28 cellular contexts compared by ENCODE assay signal in the genomic region with DNA sequence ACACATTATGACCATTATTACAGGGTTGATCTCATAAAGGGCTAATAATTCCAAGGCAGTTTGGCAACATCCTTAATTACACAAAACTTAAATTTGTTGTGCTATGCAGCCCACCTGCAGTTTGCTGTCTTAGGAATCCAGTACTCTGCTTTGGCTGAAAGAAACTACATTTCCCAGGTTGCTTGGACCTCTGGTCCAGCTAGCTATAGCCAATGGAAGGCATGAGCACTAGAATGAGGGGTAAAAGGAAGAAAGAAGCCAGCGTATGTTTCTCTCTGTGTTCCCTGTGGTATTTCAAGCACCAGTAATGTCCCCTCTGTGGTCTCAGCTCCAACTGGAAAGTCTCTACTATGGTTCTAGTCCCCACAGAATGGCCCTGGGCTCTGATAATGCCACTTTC.
"Had no signal": no experiment of that assay in that cellular context is flagged by ENCODE, and none has a peak within 500 bp of the region (broad histone marks: within the 10 kb centered on the region; RNA-seq: fewer than 3 reads in every experiment).

No MANE protein-coding gene starts in this region.

- H3K9me3 Mint-ChIP-seq: activated B cell treated with CpG ODN at 0.5 μM for 24 hours; activated CD8-positive, alpha-beta T cell treated with anti-CD3 and anti-CD28 coated beads for 36 hours; activated naive CD4-positive, alpha-beta T cell treated with anti-CD3 and anti-CD28 coated beads for 36 hours; natural killer cell treated with Interleukin-12 subunit alpha and Interleukin-12 subunit beta and Interleukin-15 and Interleukin-18, amount 100 ng/mL, for 72 hours; stimulated activated effector memory CD8-positive, alpha-beta T cell treated with anti-CD3 and anti-CD28 coated beads, Interleukin-12 subunit alpha, Interleukin-12 subunit beta, amount 100 ng/mL, for 72 hours; stimulated activated naive CD8-positive, alpha-beta T cell treated with anti-CD3 and anti-CD28 coated beads, Interleukin-15, amount 100 ng/mL, for 72 hours had no signal

- H3K4me1 ChIP-seq: adrenal gland, body of pancreas, esophagus muscularis mucosa, lower lobe of right lung, right lobe of liver had no signal

- H3K27me3 ChIP-seq: adrenal gland, body of pancreas, esophagus muscularis mucosa, heart right ventricle, left lung, right lobe of liver had no signal

- ATAC-seq: activated CD8-positive, alpha-beta T cell treated with anti-CD3 and anti-CD28 coated beads for 36 hours; body of pancreas; left lung; lower lobe of right lung; natural killer cell treated with Interleukin-12 subunit alpha and Interleukin-12 subunit beta and Interleukin-15 and Interleukin-18, amount 100 ng/mL, for 72 hours; right lobe of liver; SK-N-SH treated with all-trans-retinoic acid at 6 μM for 48 hours; stimulated activated effector memory CD8-positive, alpha-beta T cell treated with anti-CD3 and anti-CD28 coated beads, Interleukin-12 subunit alpha, Interleukin-12 subunit beta, amount 100 ng/mL, for 72 hours; stimulated activated naive CD8-positive, alpha-beta T cell treated with anti-CD3 and anti-CD28 coated beads, Interleukin-15, amount 100 ng/mL, for 72 hours; T-helper 17 cell had no signal

- H3K36me3 ChIP-seq: adrenal gland, esophagus muscularis mucosa, heart right ventricle, left lung, lower lobe of right lung, right lobe of liver had no signal

- H3K27me3 Mint-ChIP-seq: progenitor cell of endocrine pancreas had no signal

- H3K4me3 Mint-ChIP-seq: activated B cell treated with CpG ODN at 0.5 μM for 24 hours; activated CD8-positive, alpha-beta T cell treated with anti-CD3 and anti-CD28 coated beads for 36 hours; activated naive CD4-positive, alpha-beta T cell treated with anti-CD3 and anti-CD28 coated beads for 36 hours; activated naive CD8-positive, alpha-beta T cell treated with anti-CD3 and anti-CD28 coated beads for 36 hours; natural killer cell treated with Interleukin-12 subunit alpha and Interleukin-12 subunit beta and Interleukin-15 and Interleukin-18, amount 100 ng/mL, for 72 hours; stimulated activated effector memory CD8-positive, alpha-beta T cell treated with anti-CD3 and anti-CD28 coated beads, Interleukin-12 subunit alpha, Interleukin-12 subunit beta, amount 100 ng/mL, for 72 hours; stimulated activated naive CD8-positive, alpha-beta T cell treated with anti-CD3 and anti-CD28 coated beads, Interleukin-15, amount 100 ng/mL, for 72 hours; T-helper 17 cell had no signal

- DNase-seq: activated B cell treated with CpG ODN at 0.5 μM for 24 hours; activated CD4-positive, alpha-beta T cell treated with anti-CD3 and anti-CD28 coated beads, Interleukin-2, amount 50 U/mL, for 1 hour; activated CD8-positive, alpha-beta T cell treated with anti-CD3 and anti-CD28 coated beads for 36 hours; activated effector memory CD4-positive, alpha-beta T cell treated with Interleukin-2 at 50 U/mL for 16 hours; activated naive CD4-positive, alpha-beta T cell treated with anti-CD3 and anti-CD28 coated beads for 36 hours; activated naive CD8-positive, alpha-beta T cell treated with anti-CD3 and anti-CD28 coated beads for 36 hours; adrenal gland; aorta; body of pancreas; dermis blood vessel endothelial cell; effector CD4-positive, alpha-beta T cell; foreskin melanocyte; heart right ventricle; kidney glomerular epithelial cell; lower lobe of right lung; mesenchymal stem cell; right lobe of liver; stimulated activated CD4-positive, alpha-beta T cell treated with anti-CD3 and anti-CD28 coated beads, Interleukin-12 subunit alpha, Interleukin-12 subunit beta, amount 100 ng/mL, for 4 hours; stimulated activated CD4-positive, alpha-beta T cell treated with anti-CD3 and anti-CD28 coated beads, Interleukin-4, amount 100 ng/mL, for 24 hours; stimulated activated naive CD8-positive, alpha-beta T cell treated with anti-CD3 and anti-CD28 coated beads, Interleukin-15, amount 100 ng/mL, for 72 hours; substantia nigra; T-helper 17 cell had no signal

- H3K4me1 Mint-ChIP-seq: activated naive CD8-positive, alpha-beta T cell treated with anti-CD3 and anti-CD28 coated beads for 36 hours; stimulated activated effector memory CD8-positive, alpha-beta T cell treated with anti-CD3 and anti-CD28 coated beads, Interleukin-12 subunit alpha, Interleukin-12 subunit beta, amount 100 ng/mL, for 72 hours; stimulated activated naive CD8-positive, alpha-beta T cell treated with anti-CD3 and anti-CD28 coated beads, Interleukin-15, amount 100 ng/mL, for 72 hours; T-helper 17 cell had no signal

- H3K36me3 Mint-ChIP-seq: activated naive CD8-positive, alpha-beta T cell treated with anti-CD3 and anti-CD28 coated beads for 36 hours; natural killer cell treated with Interleukin-12 subunit alpha and Interleukin-12 subunit beta and Interleukin-15 and Interleukin-18, amount 100 ng/mL, for 72 hours; stimulated activated effector memory CD8-positive, alpha-beta T cell treated with anti-CD3 and anti-CD28 coated beads, Interleukin-12 subunit alpha, Interleukin-12 subunit beta, amount 100 ng/mL, for 72 hours had no signal

- H3K4me3 ChIP-seq: adrenal gland, body of pancreas, esophagus muscularis mucosa, heart right ventricle, left lung, lower lobe of right lung, right lobe of liver had no signal

- H3K27ac Mint-ChIP-seq: activated B cell treated with CpG ODN at 0.5 μM for 24 hours; activated CD8-positive, alpha-beta T cell treated with anti-CD3 and anti-CD28 coated beads for 36 hours; activated naive CD4-positive, alpha-beta T cell treated with anti-CD3 and anti-CD28 coated beads for 36 hours; activated naive CD8-positive, alpha-beta T cell treated with anti-CD3 and anti-CD28 coated beads for 36 hours; natural killer cell treated with Interleukin-12 subunit alpha and Interleukin-12 subunit beta and Interleukin-15 and Interleukin-18, amount 100 ng/mL, for 72 hours; progenitor cell of endocrine pancreas; stimulated activated effector memory CD8-positive, alpha-beta T cell treated with anti-CD3 and anti-CD28 coated beads, Interleukin-12 subunit alpha, Interleukin-12 subunit beta, amount 100 ng/mL, for 72 hours; stimulated activated naive CD8-positive, alpha-beta T cell treated with anti-CD3 and anti-CD28 coated beads, Interleukin-15, amount 100 ng/mL, for 72 hours; T-helper 17 cell had no signal

- H3K9me3 ChIP-seq: adrenal gland, body of pancreas, esophagus muscularis mucosa, heart right ventricle, left lung, lower lobe of right lung, right lobe of liver had no signal

- H3K27ac ChIP-seq: adrenal gland, body of pancreas, esophagus muscularis mucosa, heart right ventricle, left lung, lower lobe of right lung, right lobe of liver had no signal
